22 cellular contexts compared by ENCODE assay signal in genomic region chr22:48358886-48359612, GRCh38.
DNase-seq lines count a peak whose midpoint lies in the region; ATAC-seq lines count a peak whose summit lies in the region.
"Had no signal": no experiment of that assay in that cellular context is flagged by ENCODE, and none has a peak within 500 bp of the region (broad histone marks: within the 10 kb centered on the region; RNA-seq: fewer than 3 reads in every experiment).

No MANE protein-coding gene starts in this region.

- H3K9me3 ChIP-seq in neuronal stem cell (replicated peaks in 1 of 2; ENCODE audit: control insufficient read depth in 2 of 2, insufficient read depth in 1 of 2, low read depth in 1 of 2, low read length in 2 of 2) = no peaks in the 10 kb centered on the region
- no peaks in the 10 kb centered on the region for H3K9me3 ChIP-seq in GM23248 (ENCODE audit: low read depth)
- H3K9me3 ChIP-seq: Caco-2 had no signal

- no peak overlapping the region for H3K4ac ChIP-seq in neuronal stem cell (ENCODE audit: low read length)

- H2BK5ac ChIP-seq in neuronal stem cell (ENCODE audit: low read length) = peak overlapping the region; percentile 8

- intact Hi-C loops in left ventricle myocardium superior (cut with micrococcal nuclease) (no loop called here), Right ventricle myocardium inferior (cut with DNase I) (no loop called here)

- H3K4me2 ChIP-seq in neuronal stem cell (ENCODE audit: insufficient read depth, low read length, poor library complexity, severe bottlenecking) (no peak overlapping the region), GM23248 (ENCODE audit: unreplicated experiment) (no peak overlapping the region)

- no peak overlapping the region for H2BK15ac ChIP-seq in neuronal stem cell (ENCODE audit: low read length)

- no peaks in the 10 kb centered on the region for H3K79me1 ChIP-seq in neuronal stem cell (ENCODE audit: low read depth, low read length)

- no peaks in the 10 kb centered on the region for H3K79me2 ChIP-seq in GM23248 (ENCODE audit: insufficient read depth)

- H3K9ac ChIP-seq in neuronal stem cell (ENCODE audit: low read depth, low read length, poor library complexity) (no peak overlapping the region), GM23248 (no peak overlapping the region)

- H4K91ac ChIP-seq in neuronal stem cell (ENCODE audit: low read depth, low read length, poor library complexity) = no peak overlapping the region

- no peaks in the 10 kb centered on the region for H3K9me2 ChIP-seq in GM23248 (ENCODE audit: insufficient read depth)

- no peak overlapping the region for H3K14ac ChIP-seq in neuronal stem cell (ENCODE audit: low read length)

- peak; percentile 7 for DNase-seq in left ventricle myocardium superior
- DNase-seq in Right ventricle myocardium inferior (ENCODE audit: missing footprints) = no peak
- DNase-seq in NCI-H2171 (lab: John Stamatoyannopoulos, UW) = peak; percentile 76
- DNase-seq in neuronal stem cell (ENCODE audit: low spot score) = no peak
- DNase-seq in GM23248 = no peak
- no peak for DNase-seq in NCI-H446 treated with DMSO at 0.1 percent for 48 hours (lab: John Stamatoyannopoulos, UW)
- DNase-seq: C1 segment of cervical spinal cord; Caco-2; CD4-positive, alpha-beta memory T cell; DMS79 treated with DMSO at 0.1 percent for 48 hours; GF-D8; NCI-H1048; NCI-H1436; NCI-H1930; NCI-H2107; NCI-H226; NCI-H524; NCI-H82; RPMI8226; SHP77; T-cell had no signal

- H3K18ac ChIP-seq in neuronal stem cell (ENCODE audit: low read length) = peak overlapping the region; percentile 44

- H2BK120ac ChIP-seq in neuronal stem cell (ENCODE audit: low read depth, low read length) = no peak overlapping the region

- H3K23ac ChIP-seq in neuronal stem cell (ENCODE audit: low read depth, low read length, poor library complexity) = no peak overlapping the region

- peak overlapping the region; percentile 30 for H2AK5ac ChIP-seq in neuronal stem cell (ENCODE audit: low read depth, low read length)

- H3K36me3 ChIP-seq in neuronal stem cell (replicated peaks in 1 of 2; ENCODE audit: control insufficient read depth in 2 of 2, insufficient read depth in 2 of 2, low read length in 2 of 2) (no peaks in the 10 kb centered on the region), GM23248 (ENCODE audit: low read depth) (no peaks in the 10 kb centered on the region)

- WGBS in neuronal stem cell (ENCODE audit: extremely low coverage in 2 of 2, insufficient read length in 2 of 2, insufficient replicate concordance in 1 of 2), 2 donors = no CpG with 5 or more reads among the region's 18 CpGs
- WGBS in GM23248 (ENCODE audit: low coverage in 1 of 2, low lambda C conversion rate in 2 of 2, missing lambda C conversion rate in 2 of 2), 2 experiments = 73 to 74% methylated on average over 18 of the region's 18 CpGs

- no peak overlapping the region for H4K8ac ChIP-seq in neuronal stem cell (ENCODE audit: low read depth, low read length)

- H3K27ac ChIP-seq in neuronal stem cell (replicated peaks; ENCODE audit: low read length) = no peak overlapping the region
- no peak overlapping the region for H3K27ac ChIP-seq in GM23248

- H3K4me3 ChIP-seq in neuronal stem cell (ENCODE audit: low read length in 2 of 2) (peak overlapping the region in 1 of 2 donors; percentile 22), GM23248 (no peak overlapping the region)

- no peaks in the 10 kb centered on the region for H3F3A ChIP-seq in GM23248 (ENCODE audit: insufficient read depth)

- H3K4me1 ChIP-seq in neuronal stem cell (ENCODE audit: control insufficient read depth in 2 of 2, insufficient read depth in 1 of 2, low read depth in 1 of 2, low read length in 2 of 2) (peaks cover 0 to 5% of the 10 kb centered on the region in 2 donors), GM23248 (ENCODE audit: insufficient read depth) (no peaks in the 10 kb centered on the region)
- H3K4me1 ChIP-seq: Caco-2 had no signal

- H3K27me3 ChIP-seq in neuronal stem cell (ENCODE audit: control insufficient read depth in 3 of 3, insufficient read depth in 3 of 3, low read depth in 1 of 3, low read length in 3 of 3) = no peaks in the 10 kb centered on the region
- H3K27me3 ChIP-seq in GM23248 (replicated peaks; ENCODE audit: insufficient read depth) = no peaks in the 10 kb centered on the region

- H2AFZ ChIP-seq in neuronal stem cell (ENCODE audit: low read length) = no peak overlapping the region
- no peak overlapping the region for H2AFZ ChIP-seq in GM23248

- ATAC-seq in left ventricle myocardium superior (no peak), Right ventricle myocardium inferior (no peak), HG03342 (IDR thresholded peaks at IDR 0.05; ENCODE audit: unreplicated experiment) (no peak)
- ATAC-seq: T-cell had no signal

- H4K20me1 ChIP-seq in GM23248 (ENCODE audit: insufficient read depth) = no peaks in the 10 kb centered on the region

- no peak overlapping the region for H2BK12ac ChIP-seq in neuronal stem cell (ENCODE audit: low read length)

- in situ Hi-C loops in GM23248 (cut with MboI) = no loop called here

Comparison
In these comparisons a context has a peak if more than half of its experiments do, and no peak if none do; other contexts are left out.
1. DNase-seq: peak in left ventricle myocardium superior (single experiment) and NCI-H2171 (single experiment); none in Right ventricle myocardium inferior (single experiment), neuronal stem cell (single experiment), GM23248 (single experiment) and NCI-H446 treated with DMSO at 0.1 percent for 48 hours (single experiment).